ENCODE assay signal across 23 cellular contexts in the genomic region with DNA sequence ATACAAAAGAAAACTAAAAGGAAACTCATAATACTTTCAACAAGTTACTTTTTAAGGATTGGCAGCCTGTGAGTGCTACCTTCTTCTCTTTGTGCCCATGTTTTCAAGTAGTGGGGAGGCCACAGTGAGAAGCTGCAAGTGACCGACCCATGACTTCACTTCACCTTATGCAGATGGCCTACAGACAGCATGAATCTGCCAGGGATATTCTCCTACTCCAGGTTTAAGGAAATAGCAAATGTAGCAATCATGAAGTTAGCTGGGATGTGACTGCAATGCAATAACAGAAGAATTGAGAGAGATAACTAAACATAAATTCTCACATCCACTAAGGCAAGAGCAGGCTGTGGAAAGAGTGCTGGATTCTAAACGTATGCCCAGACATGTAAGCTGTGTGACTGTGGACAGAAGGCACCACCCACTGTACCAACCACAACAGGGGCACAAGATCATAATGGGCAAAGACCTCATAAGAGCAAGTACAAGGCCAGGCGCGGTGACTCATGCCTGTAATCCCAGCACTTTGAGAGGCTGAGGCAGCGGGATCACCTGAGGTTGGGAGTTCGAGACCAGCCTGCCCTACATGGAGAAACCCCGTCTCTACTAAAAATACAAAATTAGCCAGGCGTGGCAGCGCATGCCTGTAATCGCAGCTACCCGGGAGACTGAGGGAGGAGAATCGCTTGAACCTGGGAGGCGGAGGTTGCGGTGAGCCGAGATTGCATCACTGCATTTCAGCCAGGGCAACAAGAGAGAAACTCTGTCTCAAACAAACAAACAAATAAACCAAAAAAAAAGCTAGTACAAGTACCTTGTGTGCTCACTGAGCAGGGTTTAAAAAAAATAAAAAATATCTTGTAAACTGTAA. TPM values are rescaled to one million over a fixed set of nuclear protein-coding genes. Genes with fewer than 3 reads are reported as not detected.
DNase-seq lines count a peak whose midpoint lies in the region; ATAC-seq and TF ChIP-seq lines count a peak whose summit lies in the region.
"Had no signal": no experiment of that assay in that cellular context is flagged by ENCODE, and none has a peak within 500 bp of the region (broad histone marks: within the 10 kb centered on the region; RNA-seq: fewer than 3 reads in every experiment).

No MANE protein-coding gene starts in this region.

- H3K4me3 Mint-ChIP-seq in neural progenitor cell (no peak overlapping the region), natural killer cell (no peak overlapping the region)
- H3K4me3 Mint-ChIP-seq: endodermal cell had no signal

- intact Hi-C loops in natural killer cell (cut with micrococcal nuclease) = no loop called here

- H3K27me3 Mint-ChIP-seq in neural progenitor cell (ENCODE audit: insufficient read depth, low read depth) (no peaks in the 10 kb centered on the region), natural killer cell (ENCODE audit: low read depth in 2 of 2) (no peaks in the 10 kb centered on the region)

- in situ Hi-C loops in Caki2 (cut with HindIII; ENCODE audit: low pct_unique_long_range_greater_than_20kb, low sequenced_read_pairs) = no loop called here

- H3F3A ChIP-seq in neural progenitor cell (ENCODE audit: low read depth) = no peaks in the 10 kb centered on the region

- H4K20me1 ChIP-seq in osteoblast (ENCODE audit: insufficient read depth, low read length) = peaks cover 5% of the 10 kb centered on the region
- no peaks in the 10 kb centered on the region for H4K20me1 ChIP-seq in neural progenitor cell (ENCODE audit: low read depth)

- H3K27ac ChIP-seq in Peyer's patch (peak overlapping the region in 3 of 4 donors; percentile 30 to 87 (median 81)), duodenal mucosa (ENCODE audit: low read depth, low read length) (peak overlapping the region; percentile 62), osteoblast (ENCODE audit: low read depth, low read length) (no peak overlapping the region), neural progenitor cell (no peak overlapping the region)
- H3K27ac ChIP-seq: SK-N-MC had no signal

- TF ChIP-seq POLR2A in Peyer's patch (IDR thresholded peaks at IDR 0.05) = no peak

- H3K27me3 ChIP-seq in Peyer's patch (no peaks in the 10 kb centered on the region), duodenal mucosa (ENCODE audit: control insufficient read depth in 1 of 2, insufficient read depth in 2 of 2, low read length in 2 of 2) (no peaks in the 10 kb centered on the region), osteoblast (ENCODE audit: insufficient read depth, low read length) (no peaks in the 10 kb centered on the region), neural progenitor cell (no peaks in the 10 kb centered on the region)

- H3K4me2 ChIP-seq in osteoblast (ENCODE audit: insufficient read depth, low read length) (no peak overlapping the region), neural progenitor cell (no peak overlapping the region)

- ATAC-seq in HG02763 (IDR thresholded peaks at IDR 0.05; ENCODE audit: unreplicated experiment) (no peak), natural killer cell (no peak), GM18520 (IDR thresholded peaks at IDR 0.05; ENCODE audit: unreplicated experiment) (no peak)
- ATAC-seq: sciatic nerve had no signal

- H3K9me3 Mint-ChIP-seq in neural progenitor cell = no peaks in the 10 kb centered on the region
- no peaks in the 10 kb centered on the region for H3K9me3 Mint-ChIP-seq in natural killer cell
- H3K9me3 Mint-ChIP-seq: endodermal cell had no signal

- H3K27ac Mint-ChIP-seq in neural progenitor cell = no peak overlapping the region
- no peak overlapping the region for H3K27ac Mint-ChIP-seq in natural killer cell
- H3K27ac Mint-ChIP-seq: endodermal cell had no signal

- H3K36me3 Mint-ChIP-seq in neural progenitor cell (peaks cover 38% of the 10 kb centered on the region), natural killer cell (peaks cover 21% of the 10 kb centered on the region)

- H3K36me3 ChIP-seq in Peyer's patch (peaks cover 0 to 11% (median 0%) of the 10 kb centered on the region in 3 donors), duodenal mucosa (ENCODE audit: control insufficient read depth in 1 of 2, insufficient read depth in 2 of 2, low read length in 2 of 2) (peaks cover 0 to 14% of the 10 kb centered on the region in 2 donors), osteoblast (ENCODE audit: insufficient read depth, low read length) (no peaks in the 10 kb centered on the region), neural progenitor cell (no peaks in the 10 kb centered on the region)

- DNase-seq in Caki2 (ENCODE audit: low read depth) (peak; percentile 30), Peyer's patch (peak in 2 of 3 donors; percentile 68 to 69), osteoblast (ENCODE audit: insufficient read length, low spot score, missing footprints) (peak; percentile 70), neural progenitor cell (ENCODE audit: low spot score) (no peak), natural killer cell (no peak)
- DNase-seq: activated gamma-delta T cell treated with Interleukin-2 at 50 U/mL for 16 hours, AML-193, anterior cingulate cortex, endodermal cell, foreskin fibroblast, hippocampal formation, Karpas-422, kidney, midbrain, NCI-H1105, nucleus accumbens, T1000 had no signal

- H3K4me1 ChIP-seq in Peyer's patch (peaks cover 0 to 25% (median 0%) of the 10 kb centered on the region in 4 donors), duodenal mucosa (ENCODE audit: control insufficient read depth in 1 of 2, insufficient read depth in 2 of 2, low read length in 2 of 2) (peaks cover 16 to 41% of the 10 kb centered on the region in 2 donors), osteoblast (ENCODE audit: insufficient read depth, low read length) (peaks cover 22% of the 10 kb centered on the region), neural progenitor cell (no peaks in the 10 kb centered on the region)

- no peak for TF ChIP-seq CTCF in Peyer's patch (IDR thresholded peaks at IDR 0.05)
- no peak for TF ChIP-seq CTCF in osteoblast (IDR thresholded peaks at IDR 0.05; ENCODE audit: extremely low read depth, low read depth, low read length)
- no peak for TF ChIP-seq CTCF in neural progenitor cell (IDR thresholded peaks at IDR 0.05)
- no peak for TF ChIP-seq CTCF in natural killer cell (IDR thresholded peaks at IDR 0.05)

- H3K9ac ChIP-seq in duodenal mucosa (ENCODE audit: low read depth in 1 of 2, low read length in 2 of 2) (peak overlapping the region; percentile 15 to 27), neural progenitor cell (no peak overlapping the region)

- H3K9me3 ChIP-seq in Peyer's patch (no peaks in the 10 kb centered on the region), duodenal mucosa (ENCODE audit: control insufficient read depth in 1 of 2, low read length in 2 of 2) (no peaks in the 10 kb centered on the region), osteoblast (ENCODE audit: low read depth, low read length) (no peaks in the 10 kb centered on the region), neural progenitor cell (ENCODE audit: low read depth) (no peaks in the 10 kb centered on the region)
- H3K9me3 ChIP-seq: HAP-1 had no signal

- H3K79me2 ChIP-seq in osteoblast (ENCODE audit: insufficient read depth, low read length) (no peaks in the 10 kb centered on the region), neural progenitor cell (ENCODE audit: low read depth) (no peaks in the 10 kb centered on the region)

- H3K4me1 Mint-ChIP-seq in neural progenitor cell (peaks cover 28% of the 10 kb centered on the region), natural killer cell (no peaks in the 10 kb centered on the region)

- H3K4me3 ChIP-seq in Peyer's patch = no peak overlapping the region
- H3K4me3 ChIP-seq in duodenal mucosa (ENCODE audit: low read depth in 1 of 2, low read length in 2 of 2) = peak overlapping the region; percentile 1 to 29
- H3K4me3 ChIP-seq in osteoblast (ENCODE audit: insufficient read depth, low read length) = no peak overlapping the region
- no peak overlapping the region for H3K4me3 ChIP-seq in neural progenitor cell
- H3K4me3 ChIP-seq: HAP-1, SK-N-MC had no signal

- no peak overlapping the region for H2AFZ ChIP-seq in osteoblast (ENCODE audit: low read length)
- H2AFZ ChIP-seq in neural progenitor cell (replicated peaks) = no peak overlapping the region

RNA-seq across cellular contexts. Expression of gene SPOCK2, which starts 10.9 kb away (rescaled TPM):
- total RNA-seq in Caki2 (2014; rRNA removed; shearing (Covaris generic); ENCODE audit: low replicate concordance) = 0.41 and 1.1 TPM in 2 replicates
- total RNA-seq in Peyer's patch (10 to 100 TPM in 3 of 4 donors, 1 to 10 TPM in 1; 8.3 to 54.5 (median 11.4) TPM), osteoblast (0.36 and 0.59 TPM in 2 replicates), neural progenitor cell (ENCODE audit: low replicate concordance) (1.9 and 3.2 TPM in 2 replicates), natural killer cell (100 to 1,000 TPM; 258 to 329 (median 293) TPM)

Comparison
In these comparisons a context has a peak if more than half of its experiments do, and no peak if none do; other contexts are left out.
1. DNase-seq: peak in Caki2 (single experiment), Peyer's patch (2 of 3) and osteoblast (single experiment); none in neural progenitor cell (single experiment) and natural killer cell (single experiment).
2. H3K27ac ChIP-seq: peak in Peyer's patch (3 of 4) and duodenal mucosa (single experiment); none in osteoblast (single experiment) and neural progenitor cell (single experiment).
3. H3K4me3 ChIP-seq: peak in duodenal mucosa (2 of 2); none in Peyer's patch (0 of 4), osteoblast (single experiment) and neural progenitor cell (single experiment).
4. RNA of gene SPOCK2, which starts 10.9 kb away (total RNA-seq): 258 to 329 TPM in natural killer cell; 8.3 to 54.5 TPM in Peyer's patch, 1.9 to 3.2 TPM in neural progenitor cell, 0.41 to 1.1 TPM in Caki2 and 0.36 to 0.59 TPM in osteoblast; every median in the first group is over 4 times any median in the second.